In genomic region chr1:234771642-234772344, GRCh38 we compare ENCODE assay signal across 8 cellular contexts.
DNase-seq lines count a peak whose midpoint lies in the region; ATAC-seq and TF ChIP-seq lines count a peak whose summit lies in the region.

No MANE protein-coding gene starts in this region.

- TF ChIP-seq CTCF in heart left ventricle (IDR thresholded peaks at IDR 0.05) (no peak), Peyer's patch (IDR thresholded peaks at IDR 0.05) (no peak), esophagus squamous epithelium (IDR thresholded peaks at IDR 0.05) (no peak)

- H3K36me3 ChIP-seq in heart left ventricle (no peaks in the 10 kb centered on the region), Peyer's patch (no peaks in the 10 kb centered on the region), esophagus squamous epithelium (no peaks in the 10 kb centered on the region), thymus (ENCODE audit: control insufficient read depth, insufficient read depth) (no peaks in the 10 kb centered on the region)

- 56 to 66% (median 60%) methylated on average over 10 of the region's 10 CpGs for WGBS in heart left ventricle, 4 donors
- 55 to 56% methylated on average over 10 of the region's 10 CpGs for WGBS in esophagus squamous epithelium, 2 donors
- WGBS in thymus = 34% methylated on average over 10 of the region's 10 CpGs

- H3K9me3 ChIP-seq in heart left ventricle (no peaks in the 10 kb centered on the region), Peyer's patch (no peaks in the 10 kb centered on the region), esophagus squamous epithelium (no peaks in the 10 kb centered on the region), thymus (ENCODE audit: control insufficient read depth) (no peaks in the 10 kb centered on the region)

- H3K4me1 ChIP-seq in heart left ventricle = peaks cover 0 to 61% (median 13%) of the 10 kb centered on the region in 12 donors
- H3K4me1 ChIP-seq in Peyer's patch = peaks cover 0 to 24% (median 18%) of the 10 kb centered on the region in 4 donors
- H3K4me1 ChIP-seq in esophagus squamous epithelium = peaks cover 0 to 17% (median 12%) of the 10 kb centered on the region in 3 donors
- peaks cover 29% of the 10 kb centered on the region for H3K4me1 ChIP-seq in thymus (ENCODE audit: control insufficient read depth, insufficient read depth, low read length)

- TF ChIP-seq POLR2A in heart left ventricle (IDR thresholded peaks at IDR 0.05) (no peak), Peyer's patch (IDR thresholded peaks at IDR 0.05) (no peak), esophagus squamous epithelium (IDR thresholded peaks at IDR 0.05) (no peak)

- DNase-seq in heart left ventricle (no peak), Right ventricle myocardium inferior (ENCODE audit: missing footprints) (no peak), Peyer's patch (no peak), esophagus squamous epithelium (lab: John Stamatoyannopoulos, UW) (no peak), C1 segment of cervical spinal cord (lab: John Stamatoyannopoulos, UW) (no peak), NCI-H1105 (lab: John Stamatoyannopoulos, UW) (no peak)

- intact Hi-C loops in heart left ventricle (cut with DNase I) = loop anchor here in 1 of 10 donors (5.0 kb wide), 1 partner anchor 44 kb away; no protein-coding TSS in a partner anchor
- intact Hi-C loops in Right ventricle myocardium inferior (cut with DNase I) = no loop called here
- intact Hi-C loops in esophagus squamous epithelium (cut with DNase I) = no loop called here

- H3K4me3 ChIP-seq in heart left ventricle = no peak overlapping the region
- no peak overlapping the region for H3K4me3 ChIP-seq in Peyer's patch
- no peak overlapping the region for H3K4me3 ChIP-seq in esophagus squamous epithelium
- H3K4me3 ChIP-seq in thymus (ENCODE audit: low read length) = no peak overlapping the region

- H3K27ac ChIP-seq in heart left ventricle (peak overlapping the region in 7 of 12 donors; percentile 4 to 92 (median 34)), Peyer's patch (peak overlapping the region; percentile 67 to 72 (median 70)), esophagus squamous epithelium (peak overlapping the region; percentile 21 to 75 (median 58)), thymus (ENCODE audit: low read depth) (peak overlapping the region; percentile 85)

- H3K27me3 ChIP-seq in heart left ventricle (peaks cover 0 to 5% (median 4%) of the 10 kb centered on the region in 9 donors), Peyer's patch (no peaks in the 10 kb centered on the region), esophagus squamous epithelium (peaks cover 0 to 6% (median 0%) of the 10 kb centered on the region in 4 donors), thymus (ENCODE audit: control insufficient read depth, insufficient read depth) (no peaks in the 10 kb centered on the region)

- no peak for ATAC-seq in heart left ventricle
- no peak for ATAC-seq in Right ventricle myocardium inferior
- no peak for ATAC-seq in HG03095 (IDR thresholded peaks at IDR 0.05; ENCODE audit: unreplicated experiment)

Comparison
In these comparisons a context has a peak if more than half of its experiments do, and no peak if none do; other contexts are left out.
1. H3K27ac ChIP-seq: peak in every context shown above with its lines; median percentile 85 in thymus; 70 in Peyer's patch; 58 in esophagus squamous epithelium; 34 in heart left ventricle.